Comparison of ENCODE assay signal across 18 cellular contexts in the genomic region with DNA sequence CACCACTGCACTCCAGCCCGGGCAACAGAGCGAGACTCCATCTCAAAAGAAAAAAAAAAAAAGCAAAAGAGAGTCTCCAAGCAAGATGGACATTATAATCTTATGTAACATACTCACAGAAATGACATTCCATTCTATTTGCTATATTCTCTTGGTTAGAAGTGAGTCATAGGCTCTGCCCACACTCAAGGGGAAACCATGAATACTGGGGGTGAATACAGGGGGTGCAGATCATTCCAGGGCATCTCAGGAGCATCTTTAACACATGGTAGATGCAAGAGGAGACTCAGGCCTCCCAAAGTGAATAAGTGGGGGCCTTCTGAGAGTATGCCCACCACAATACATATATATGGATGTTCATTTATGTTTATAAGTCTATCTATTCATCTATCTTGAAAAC. TPM values are rescaled to one million over a fixed set of nuclear protein-coding genes. Genes with fewer than 3 reads are reported as not detected.
DNase-seq lines count a peak whose midpoint lies in the region; TF ChIP-seq lines count a peak whose summit lies in the region.
"Had no signal": no experiment of that assay in that cellular context is flagged by ENCODE, and none has a peak within 500 bp of the region (broad histone marks: within the 10 kb centered on the region; RNA-seq: fewer than 3 reads in every experiment).

No MANE protein-coding gene starts in this region.

- no peaks in the 10 kb centered on the region for H3K9me2 ChIP-seq in GM23248 (ENCODE audit: insufficient read depth)

- H3K27me3 ChIP-seq in GM23248 (replicated peaks; ENCODE audit: insufficient read depth): no peaks in the 10 kb centered on the region
- no peaks in the 10 kb centered on the region for H3K27me3 ChIP-seq in esophagus muscularis mucosa
- H3K27me3 ChIP-seq: testis had no signal

- H3K4me2 ChIP-seq in GM23248 (ENCODE audit: unreplicated experiment): peak overlapping the region; percentile 42

- H4K20me1 ChIP-seq in GM23248 (ENCODE audit: insufficient read depth): no peaks in the 10 kb centered on the region

- peak; percentile 83 for DNase-seq in GM23248
- DNase-seq in RKO (ENCODE audit: low spot score): peak; percentile 61
- DNase-seq in chondrocyte (ENCODE audit: low spot score): no peak
- peak; percentile 60 for DNase-seq in renal cortical epithelial cell (ENCODE audit: low read depth)
- DNase-seq in esophagus muscularis mucosa (ENCODE audit: extremely low spot score): no peak
- DNase-seq in hypothalamus (lab: John Stamatoyannopoulos, UW): no peak
- DNase-seq in osteocyte (ENCODE audit: extremely low spot score, unreplicated experiment): no peak
- DNase-seq in effector CD8-positive, alpha-beta T cell (lab: John Stamatoyannopoulos, UW): no peak
- DNase-seq: activated B cell treated with CpG ODN at 0.5 μM for 24 hours; activated effector memory CD4-positive, alpha-beta T cell treated with anti-CD3 and anti-CD28 coated beads, Interleukin-2, amount 50 U/mL, for 16 hours; C1 segment of cervical spinal cord; DMS153; MV-4-11; NCI-H748 treated with DMSO at 0.1 percent for 48 hours; stimulated activated CD4-positive, alpha-beta T cell treated with anti-CD3 and anti-CD28 coated beads, Interleukin-2, amount 100 ng/mL, for 24 hours; testis had no signal

- no peak for TF ChIP-seq CTCF in chondrocyte (IDR thresholded peaks at IDR 0.05)
- no peak for TF ChIP-seq CTCF in esophagus muscularis mucosa (IDR thresholded peaks at IDR 0.05)
- no peak for TF ChIP-seq CTCF in osteocyte (IDR thresholded peaks at IDR 0.05)

- H3K36me3 ChIP-seq in GM23248 (ENCODE audit: low read depth): no peaks in the 10 kb centered on the region
- no peaks in the 10 kb centered on the region for H3K36me3 ChIP-seq in esophagus muscularis mucosa

- H3K36me3 Mint-ChIP-seq in chondrocyte (ENCODE audit: low read depth): no peaks in the 10 kb centered on the region
- no peaks in the 10 kb centered on the region for H3K36me3 Mint-ChIP-seq in osteocyte (ENCODE audit: unreplicated experiment)
- H3K36me3 Mint-ChIP-seq: natural killer cell treated with Interleukin-12 subunit alpha and Interleukin-12 subunit beta and Interleukin-15 and Interleukin-18, amount 100 ng/mL, for 72 hours had no signal

- no peak for TF ChIP-seq POLR2A in esophagus muscularis mucosa (IDR thresholded peaks at IDR 0.05; ENCODE audit: low read depth)

- H3K4me1 ChIP-seq in GM23248 (ENCODE audit: insufficient read depth) (peaks cover 17% of the 10 kb centered on the region), esophagus muscularis mucosa (peaks cover 0 to 19% (median 19%) of the 10 kb centered on the region in 4 donors)

- intact Hi-C loops in esophagus muscularis mucosa (cut with DNase I): no loop called here

- no peak overlapping the region for H2AFZ ChIP-seq in GM23248

- H3F3A ChIP-seq in GM23248 (ENCODE audit: insufficient read depth): peaks cover 6% of the 10 kb centered on the region; the same call in 1 of the 2 replicates

- no peaks in the 10 kb centered on the region for H3K79me2 ChIP-seq in GM23248 (ENCODE audit: insufficient read depth)

- peak overlapping the region; percentile 33 for H3K27ac Mint-ChIP-seq in chondrocyte (ENCODE audit: unreplicated experiment)
- no peak overlapping the region for H3K27ac Mint-ChIP-seq in osteocyte (ENCODE audit: unreplicated experiment)
- H3K27ac Mint-ChIP-seq: activated B cell treated with CpG ODN at 0.5 μM for 24 hours; natural killer cell treated with Interleukin-12 subunit alpha and Interleukin-12 subunit beta and Interleukin-15 and Interleukin-18, amount 100 ng/mL, for 72 hours had no signal

- H3K27me3 Mint-ChIP-seq in chondrocyte (ENCODE audit: low read depth) (no peaks in the 10 kb centered on the region), osteocyte (ENCODE audit: unreplicated experiment) (peaks cover 4% of the 10 kb centered on the region)

- H3K9me3 ChIP-seq in GM23248 (ENCODE audit: low read depth) (no peaks in the 10 kb centered on the region), esophagus muscularis mucosa (no peaks in the 10 kb centered on the region)
- H3K9me3 ChIP-seq: testis had no signal

- H3K4me3 Mint-ChIP-seq in chondrocyte (ENCODE audit: unreplicated experiment) (no peak overlapping the region), osteocyte (ENCODE audit: unreplicated experiment) (no peak overlapping the region)
- H3K4me3 Mint-ChIP-seq: activated B cell treated with CpG ODN at 0.5 μM for 24 hours; natural killer cell treated with Interleukin-12 subunit alpha and Interleukin-12 subunit beta and Interleukin-15 and Interleukin-18, amount 100 ng/mL, for 72 hours had no signal

- H3K4me3 ChIP-seq in GM23248 (no peak overlapping the region), esophagus muscularis mucosa (no peak overlapping the region)
- H3K4me3 ChIP-seq: lung, testis had no signal

- in situ Hi-C loops in GM23248 (cut with MboI): no loop called here

- H3K27ac ChIP-seq in GM23248 (peak overlapping the region; percentile 55), esophagus muscularis mucosa (replicated peaks in 1 of 4) (no peak overlapping the region)
- H3K27ac ChIP-seq: testis had no signal

- no peak overlapping the region for H3K9ac ChIP-seq in GM23248

- TF ChIP-seq EP300 in esophagus muscularis mucosa (IDR thresholded peaks at IDR 0.05): no peak

- H3K9me3 Mint-ChIP-seq in chondrocyte (ENCODE audit: low read depth): no peaks in the 10 kb centered on the region
- H3K9me3 Mint-ChIP-seq in osteocyte (ENCODE audit: unreplicated experiment): no peaks in the 10 kb centered on the region
- H3K9me3 Mint-ChIP-seq: activated B cell treated with CpG ODN at 0.5 μM for 24 hours; natural killer cell treated with Interleukin-12 subunit alpha and Interleukin-12 subunit beta and Interleukin-15 and Interleukin-18, amount 100 ng/mL, for 72 hours had no signal

- 48 to 54% methylated on average over 2 of the region's 2 CpGs for WGBS in GM23248 (ENCODE audit: low coverage in 1 of 2, low lambda C conversion rate in 2 of 2, missing lambda C conversion rate in 2 of 2), 2 experiments
- 95% methylated on average over 2 of the region's 2 CpGs for WGBS in esophagus muscularis mucosa

- H3K4me1 Mint-ChIP-seq in chondrocyte (ENCODE audit: low read depth) (peaks cover 14% of the 10 kb centered on the region), osteocyte (ENCODE audit: unreplicated experiment) (peaks cover 7% of the 10 kb centered on the region)
- H3K4me1 Mint-ChIP-seq: activated B cell treated with CpG ODN at 0.5 μM for 24 hours had no signal

RNA-seq across cellular contexts. Expression of gene RANBP9, which starts 18.3 kb away (rescaled TPM):
- 28.3 and 29.8 TPM in 2 replicates for total RNA-seq in GM23248 (2014; rRNA removed; shearing (Covaris generic))
- polyA plus RNA-seq in GM23248 (2016; fragmentation: Nextera tagmentation; extraction: Ambion mirVana): 8.0 and 8.8 TPM in 2 replicates
- 53.0 to 72.0 TPM (median 71.8 TPM) in 3 replicates for total RNA-seq in chondrocyte
- 23.1 and 57.0 TPM in 2 replicates for total RNA-seq in renal cortical epithelial cell
- total RNA-seq in esophagus muscularis mucosa: 10 to 100 TPM; 29.3 to 57.1 (median 42.4) TPM
- 53.6 and 55.4 TPM in 2 replicates for total RNA-seq in osteocyte

Comparison
In these comparisons a context has a peak if more than half of its experiments do, and no peak if none do; other contexts are left out.
1. DNase-seq: peak in GM23248 (single experiment), RKO (single experiment) and renal cortical epithelial cell (single experiment); none in chondrocyte (single experiment), esophagus muscularis mucosa (single experiment), hypothalamus (0 of 51), osteocyte (single experiment) and effector CD8-positive, alpha-beta T cell (single experiment).